ENCODE assay signal across 2 cellular contexts in genomic region chr3:71498543-71498942, GRCh38.
TF ChIP-seq lines count a peak whose summit lies in the region.

No MANE protein-coding gene starts in this region.

TF ChIP-seq in IMR-90, 13 proteins besides CTCF, POLR2A, EP300 and RAD21:
- TF ChIP-seq RCOR1 (IDR thresholded peaks at IDR 0.05; ENCODE audit: insufficient replicate concordance, low read length), result no peak
- no peak for TF ChIP-seq CEBPB (IDR thresholded peaks at IDR 0.05; ENCODE audit: low read depth, low read length)
- TF ChIP-seq MAFK (IDR thresholded peaks at IDR 0.05; ENCODE audit: low read depth, low read length), result no peak
- TF ChIP-seq BHLHE40 (IDR thresholded peaks at IDR 0.05; ENCODE audit: low read depth, low read length), result no peak
- no peak for TF ChIP-seq USF2 (IDR thresholded peaks at IDR 0.05; ENCODE audit: low read depth, low read length)
- no peak for TF ChIP-seq MXI1 (IDR thresholded peaks at IDR 0.05; ENCODE audit: borderline replicate concordance, low read depth, low read length)
- TF ChIP-seq SMC3 (IDR thresholded peaks at IDR 0.05; ENCODE audit: low read depth, low read length), result no peak
- no peak for TF ChIP-seq CHD1 (IDR thresholded peaks at IDR 0.05; ENCODE audit: low read depth, low read length)
- no peak for TF ChIP-seq ELK1 (IDR thresholded peaks at IDR 0.05; ENCODE audit: borderline replicate concordance, low read depth, low read length)
- TF ChIP-seq NFE2L2 (IDR thresholded peaks at IDR 0.05; ENCODE audit: low read depth, low read length), result no peak
- TF ChIP-seq RFX5 (IDR thresholded peaks at IDR 0.05; ENCODE audit: low read depth, low read length), result no peak
- no peak for TF ChIP-seq FOS (IDR thresholded peaks at IDR 0.05; ENCODE audit: low read depth, low read length)
- no peak for TF ChIP-seq MAZ (IDR thresholded peaks at IDR 0.05; ENCODE audit: borderline replicate concordance, low read depth, low read length)

TF ChIP-seq in H1, 55 proteins besides CTCF, POLR2A, EP300 and RAD21:
- TF ChIP-seq FOSL1 (IDR thresholded peaks at IDR 0.05; ENCODE audit: insufficient read depth, low read depth, low read length) (no peak), RFX5 (IDR thresholded peaks at IDR 0.05; ENCODE audit: borderline replicate concordance, low read depth, low read length) (no peak), NANOG (IDR thresholded peaks at IDR 0.05; ENCODE audit: insufficient read depth, low read depth, low read length, poor library complexity, severe bottlenecking) (no peak)
